In genomic region chr7:26493737-26494423, GRCh38 we compare ENCODE assay signal across 15 cellular contexts.
DNase-seq lines count a peak whose midpoint lies in the region; ATAC-seq, FAIRE-seq and TF ChIP-seq lines count a peak whose summit lies in the region.
"Had no signal": no experiment of that assay in that cellular context is flagged by ENCODE, and none has a peak within 500 bp of the region (broad histone marks: within the 10 kb centered on the region; RNA-seq: fewer than 3 reads in every experiment).

No MANE protein-coding gene starts in this region.

- intact Hi-C loops in pancreas (cut with DNase I): loop anchor here in 1 of 3 donors (10.0 kb wide), 1 partner anchor 109 kb away; no protein-coding TSS in a partner anchor
- intact Hi-C loops in lower lobe of right lung (cut with DNase I): no loop called here

- H3K4me1 ChIP-seq in pancreas: peaks cover 0 to 11% (median 8%) of the 10 kb centered on the region in 3 donors
- no peaks in the 10 kb centered on the region for H3K4me1 ChIP-seq in lower lobe of right lung
- H3K4me1 ChIP-seq: HAP-1 had no signal

- H3K4me3 ChIP-seq in pancreas (no peak overlapping the region), lower lobe of right lung (no peak overlapping the region)
- H3K4me3 ChIP-seq: HAP-1 had no signal

- ATAC-seq in pancreas: peak; percentile 62 to 84 (median 72)
- no peak for ATAC-seq in lower lobe of right lung
- ATAC-seq: SK-N-SH treated with all-trans-retinoic acid at 6 μM for 48 hours had no signal

- H3K27ac ChIP-seq in pancreas: no peak overlapping the region
- H3K27ac ChIP-seq in lower lobe of right lung: no peak overlapping the region

- 54 to 57% methylated on average over 8 of the region's 8 CpGs for WGBS in pancreas, 2 donors

- no peaks in the 10 kb centered on the region for H3K36me3 ChIP-seq in pancreas
- H3K36me3 ChIP-seq in lower lobe of right lung: no peaks in the 10 kb centered on the region
- H3K36me3 ChIP-seq: HAP-1 had no signal

- H3K9me3 ChIP-seq in pancreas: no peaks in the 10 kb centered on the region
- no peaks in the 10 kb centered on the region for H3K9me3 ChIP-seq in lower lobe of right lung
- H3K9me3 ChIP-seq: HAP-1 had no signal

- no peak for TF ChIP-seq CTCF in pancreas (IDR thresholded peaks at IDR 0.05)
- TF ChIP-seq CTCF in lower lobe of right lung (IDR thresholded peaks at IDR 0.05): no peak

- FAIRE-seq in pancreas (lab: Jason Lieb, UNC): no peak

- DNase-seq in DMS79 (lab: John Stamatoyannopoulos, UW) (peak; percentile 11), NCI-H2029 treated with DMSO at 0.1 percent for 48 hours (lab: John Stamatoyannopoulos, UW) (peak; percentile 13), glomerular visceral epithelial cell (ENCODE audit: extremely low spot score) (peak; percentile 19), pancreas (peak in 3 of 6 donors; percentile 41 to 44 (median 42)), OCI-M2 (lab: John Stamatoyannopoulos, UW; ENCODE audit: unreplicated experiment) (no peak), lower lobe of right lung (no peak)
- no peak for DNase-seq in activated effector memory CD4-positive, alpha-beta T cell treated with anti-CD3 and anti-CD28 coated beads, Interleukin-2, amount 50 U/mL, for 16 hours
- DNase-seq: COR-L47, NCI-H1105 treated with DMSO at 0.1 percent for 48 hours, NCI-H1694 treated with DMSO at 0.1 percent for 48 hours, NCI-H226, NCI-H526, SHP77 treated with DMSO at 0.1 percent for 48 hours had no signal

- H3K27me3 ChIP-seq in pancreas (no peaks in the 10 kb centered on the region), lower lobe of right lung (ENCODE audit: low read depth) (no peaks in the 10 kb centered on the region)

Comparison
In these comparisons a context has a peak if more than half of its experiments do, and no peak if none do; other contexts are left out.
1. DNase-seq: peak in DMS79 (single experiment), NCI-H2029 treated with DMSO at 0.1 percent for 48 hours (single experiment) and glomerular visceral epithelial cell (single experiment); none in OCI-M2 (single experiment), activated effector memory CD4-positive, alpha-beta T cell treated with anti-CD3 and anti-CD28 coated beads, Interleukin-2, amount 50 U/mL, for 16 hours (single experiment) and lower lobe of right lung (single experiment).
2. ATAC-seq: peak in pancreas (4 of 4); none in lower lobe of right lung (0 of 2).